ENCODE assay signal across 25 cellular contexts in genomic region chr12:53843545-53843944, GRCh38.
"Had no signal": no experiment of that assay in that cellular context is flagged by ENCODE, and none has a peak within 500 bp of the region (broad histone marks: within the 10 kb centered on the region; RNA-seq: fewer than 3 reads in every experiment).

No MANE protein-coding gene starts in this region.

- H3K4me3 Mint-ChIP-seq: immature natural killer cell, mesothelial cell of epicardium had no signal

- H3K27me3 ChIP-seq: foreskin keratinocyte had no signal

- H3K27ac Mint-ChIP-seq: immature natural killer cell, mesothelial cell of epicardium had no signal

- H3K4me1 Mint-ChIP-seq: immature natural killer cell had no signal

- DNase-seq: dermis blood vessel endothelial cell; dorsolateral prefrontal cortex; effector CD4-positive, alpha-beta T cell; effector memory CD4-positive, alpha-beta T cell; foreskin keratinocyte; heart left ventricle; hypothalamus; immature natural killer cell; islet precursor cell; kidney; kidney glomerular epithelial cell; left colon; left ventricle myocardium inferior; lower lobe of right lung; mesenchymal stem cell; mucosa of descending colon had no signal

- H3K9me3 Mint-ChIP-seq: immature natural killer cell, mesothelial cell of epicardium had no signal

- H3K4me1 ChIP-seq: gastroesophageal sphincter, heart left ventricle, left ventricle myocardium inferior, lower lobe of right lung had no signal

- H3K79me2 ChIP-seq: hepatocyte had no signal

- H3K4me3 ChIP-seq: coronary artery, dorsolateral prefrontal cortex, esophagus muscularis mucosa, gastroesophageal sphincter, heart left ventricle, hepatocyte, left ventricle myocardium inferior, lower lobe of right lung, mucosa of descending colon had no signal

- H2AFZ ChIP-seq: hepatocyte had no signal

- H3K27ac ChIP-seq: coronary artery, dorsolateral prefrontal cortex, esophagus muscularis mucosa, foreskin keratinocyte, gastroesophageal sphincter, heart left ventricle, hepatocyte, left ventricle myocardium inferior, lower lobe of right lung had no signal

- FAIRE-seq: colon, endothelial cell of umbilical vein, frontal cortex, kidney had no signal

- H3K9me3 ChIP-seq: esophagus muscularis mucosa, gastroesophageal sphincter, heart left ventricle, left ventricle myocardium inferior, lower lobe of right lung, mucosa of descending colon had no signal

- H3K36me3 ChIP-seq: esophagus muscularis mucosa, gastroesophageal sphincter, heart left ventricle, left ventricle myocardium inferior, lower lobe of right lung had no signal

- ATAC-seq: foreskin keratinocyte, gastroesophageal sphincter, heart left ventricle, left colon, left lobe of liver, lower lobe of right lung, mucosa of descending colon had no signal

- H3K4me2 ChIP-seq: hepatocyte had no signal

- H3K36me3 Mint-ChIP-seq: immature natural killer cell, mesothelial cell of epicardium had no signal
